In the genomic region with DNA sequence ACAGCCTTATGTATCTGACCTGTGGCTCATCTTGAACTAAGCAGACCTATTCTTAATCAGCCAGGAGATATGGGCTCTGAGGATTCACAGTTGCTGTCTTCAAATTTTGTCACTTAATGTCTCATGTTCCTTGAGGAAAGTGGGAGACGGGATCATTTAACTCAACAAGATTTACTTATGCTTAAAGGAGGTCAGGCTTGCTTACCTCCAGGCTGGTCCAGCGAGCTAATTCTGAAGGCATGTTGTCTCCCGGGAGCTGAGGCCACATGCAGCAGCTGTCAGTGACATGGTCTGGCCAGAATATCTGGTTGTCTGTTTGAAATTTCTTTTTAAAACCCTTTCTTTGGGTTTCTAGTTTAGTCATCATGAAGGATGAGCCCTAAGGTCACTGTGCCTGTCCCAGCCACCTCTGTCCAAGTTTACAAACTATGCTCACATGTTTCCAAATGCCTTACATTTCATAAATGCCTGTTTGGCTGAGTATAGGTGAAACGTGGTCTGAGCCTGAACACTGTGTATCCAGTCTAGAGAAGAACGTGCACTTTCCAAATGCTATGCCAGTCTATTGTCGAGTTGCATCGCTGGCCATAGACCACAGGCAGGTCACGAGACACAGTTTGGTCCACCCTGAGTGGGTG, we compare ENCODE assay signal across 20 cellular contexts. TPM values are rescaled to one million over a fixed set of nuclear protein-coding genes. Genes with fewer than 3 reads are reported as not detected.
DNase-seq lines count a peak whose midpoint lies in the region; ATAC-seq and TF ChIP-seq lines count a peak whose summit lies in the region.
"Had no signal": no experiment of that assay in that cellular context is flagged by ENCODE, and none has a peak within 500 bp of the region (broad histone marks: within the 10 kb centered on the region; RNA-seq: fewer than 3 reads in every experiment).

No MANE protein-coding gene starts in this region.

- H3K4me3 ChIP-seq in BJ (ENCODE audit: low read depth, low read length) = no peak overlapping the region
- H3K4me3 ChIP-seq in neural progenitor cell = no peak overlapping the region
- H3K4me3 ChIP-seq: GM23338, left lung, prostate gland, vagina had no signal

- no peak overlapping the region for H2AFZ ChIP-seq in neural progenitor cell (replicated peaks)
- H2AFZ ChIP-seq: GM23338 had no signal

- no peaks in the 10 kb centered on the region for H3F3A ChIP-seq in neural progenitor cell (ENCODE audit: low read depth)

- TF ChIP-seq CTCF in BJ (IDR thresholded peaks at IDR 0.05; ENCODE audit: insufficient read depth, low read depth, low read length) (no peak), nephron progenitor cell (IDR thresholded peaks at IDR 0.05) (no peak), neural progenitor cell (IDR thresholded peaks at IDR 0.05) (no peak)

- ATAC-seq in SK-N-SH treated with all-trans-retinoic acid at 6 μM for 48 hours (peak; percentile 41), GM21619 (IDR thresholded peaks at IDR 0.05; ENCODE audit: unreplicated experiment) (no peak)
- ATAC-seq: activated CD8-positive, alpha-beta memory T cell treated with anti-CD3 and anti-CD28 coated beads, Interleukin-2, amount 10 ng/mL, durations not matched to agents 7 days and 5 days; GM23338 had no signal

- H3K27me3 Mint-ChIP-seq in nephron progenitor cell (ENCODE audit: low read depth, poor library complexity) (peaks cover 5% of the 10 kb centered on the region), neural progenitor cell (ENCODE audit: insufficient read depth, low read depth) (peaks cover 5% of the 10 kb centered on the region)
- H3K27me3 Mint-ChIP-seq: activated CD8-positive, alpha-beta memory T cell treated with anti-CD3 and anti-CD28 coated beads, Interleukin-2, amount 10 ng/mL, durations not matched to agents 7 days and 5 days; stimulated activated naive CD8-positive, alpha-beta T cell treated with anti-CD3 and anti-CD28 coated beads, Interleukin-15, Interleukin-2, amounts not matched to agents 100 ng/mL and 50 ng/mL, for 24 hours had no signal

- H3K4me1 Mint-ChIP-seq in nephron progenitor cell (peaks cover 32% of the 10 kb centered on the region), neural progenitor cell (peaks cover 5% of the 10 kb centered on the region)
- H3K4me1 Mint-ChIP-seq: activated CD8-positive, alpha-beta memory T cell treated with anti-CD3 and anti-CD28 coated beads, Interleukin-2, amount 10 ng/mL, durations not matched to agents 7 days and 5 days had no signal

- CTCF ChIA-PET in BJ (lab: Yijun Ruan, JAX) = no interaction called here

- peak overlapping the region; percentile 14 for H3K27ac Mint-ChIP-seq in nephron progenitor cell
- H3K27ac Mint-ChIP-seq in neural progenitor cell = no peak overlapping the region
- H3K27ac Mint-ChIP-seq: activated CD8-positive, alpha-beta memory T cell treated with anti-CD3 and anti-CD28 coated beads, Interleukin-2, amount 10 ng/mL, durations not matched to agents 7 days and 5 days; GM23338; stimulated activated naive CD8-positive, alpha-beta T cell treated with anti-CD3 and anti-CD28 coated beads, Interleukin-15, Interleukin-2, amounts not matched to agents 100 ng/mL and 50 ng/mL, for 24 hours had no signal

- H3K27ac ChIP-seq in neural progenitor cell = no peak overlapping the region
- H3K27ac ChIP-seq: left lung, prostate gland, vagina had no signal

- H3K9me3 Mint-ChIP-seq in nephron progenitor cell (no peaks in the 10 kb centered on the region), neural progenitor cell (no peaks in the 10 kb centered on the region)
- H3K9me3 Mint-ChIP-seq: GM23338 had no signal

- H3K4me2 ChIP-seq in neural progenitor cell = no peak overlapping the region
- H3K4me2 ChIP-seq: GM23338 had no signal

- peaks cover 5% of the 10 kb centered on the region for H3K4me1 ChIP-seq in neural progenitor cell
- H3K4me1 ChIP-seq: left lung, prostate gland had no signal

- H3K27me3 ChIP-seq in BJ (ENCODE audit: control insufficient read depth, insufficient read depth, low read length) = no peaks in the 10 kb centered on the region
- no peaks in the 10 kb centered on the region for H3K27me3 ChIP-seq in neural progenitor cell
- H3K27me3 ChIP-seq: left lung, vagina had no signal

- H3K36me3 Mint-ChIP-seq in nephron progenitor cell (ENCODE audit: low read depth) (no peaks in the 10 kb centered on the region), neural progenitor cell (no peaks in the 10 kb centered on the region)
- H3K36me3 Mint-ChIP-seq: activated CD8-positive, alpha-beta memory T cell treated with anti-CD3 and anti-CD28 coated beads, Interleukin-2, amount 10 ng/mL, durations not matched to agents 7 days and 5 days had no signal

- POLR2A ChIA-PET in BJ (lab: Charles Lee) = interaction anchor here (0.7 kb wide), 1 partner anchor 36 kb away, joined by 3 read pairs; no protein-coding TSS in a partner anchor

- H4K20me1 ChIP-seq in neural progenitor cell (ENCODE audit: low read depth) = no peaks in the 10 kb centered on the region

- no peaks in the 10 kb centered on the region for H3K9me3 ChIP-seq in neural progenitor cell (ENCODE audit: low read depth)
- H3K9me3 ChIP-seq: left lung, prostate gland, vagina had no signal

- H3K79me2 ChIP-seq in neural progenitor cell (ENCODE audit: low read depth) = no peaks in the 10 kb centered on the region

- H3K36me3 ChIP-seq in BJ (ENCODE audit: control insufficient read depth, insufficient read depth, low read length) (no peaks in the 10 kb centered on the region), neural progenitor cell (no peaks in the 10 kb centered on the region)
- H3K36me3 ChIP-seq: left lung, prostate gland, vagina had no signal

- H3K4me3 Mint-ChIP-seq in nephron progenitor cell = no peak overlapping the region
- H3K4me3 Mint-ChIP-seq in neural progenitor cell = no peak overlapping the region
- H3K4me3 Mint-ChIP-seq: activated CD8-positive, alpha-beta memory T cell treated with anti-CD3 and anti-CD28 coated beads, Interleukin-2, amount 10 ng/mL, durations not matched to agents 7 days and 5 days; GM23338; stimulated activated naive CD8-positive, alpha-beta T cell treated with anti-CD3 and anti-CD28 coated beads, Interleukin-15, Interleukin-2, amounts not matched to agents 100 ng/mL and 50 ng/mL, for 24 hours had no signal

- no peak overlapping the region for H3K9ac ChIP-seq in neural progenitor cell

- DNase-seq in BJ (ENCODE audit: low read depth) (peak; percentile 61), glomerular visceral epithelial cell (ENCODE audit: extremely low spot score) (peak; percentile 42), nephron progenitor cell (no peak), neural progenitor cell (ENCODE audit: low spot score) (no peak), KG1 (lab: John Stamatoyannopoulos, UW) (no peak), superior temporal gyrus (ENCODE audit: extremely low spot score) (no peak)
- DNase-seq: activated CD8-positive, alpha-beta memory T cell treated with anti-CD3 and anti-CD28 coated beads, Interleukin-2, amount 10 ng/mL, durations not matched to agents 7 days and 5 days; activated effector memory CD4-positive, alpha-beta T cell treated with anti-CD3 and anti-CD28 coated beads, Interleukin-2, amount 50 U/mL, for 16 hours; left lung; NCI-H1436; NCI-H2171 treated with DMSO at 0.1 percent for 48 hours; stimulated activated CD4-positive, alpha-beta T cell treated with anti-CD3 and anti-CD28 coated beads, Interleukin-15, amount 100 ng/mL, for 24 hours; T-helper 2 cell had no signal

TF ChIP-seq in SK-N-SH treated with all-trans-retinoic acid at 6 μM for 48 hours, 23 proteins besides CTCF, POLR2A, EP300 and RAD21 (continues in another document):
- no peak for TF ChIP-seq CSDC2 (CRISPR knock-in tag; IDR thresholded peaks at IDR 0.05)
- TF ChIP-seq, protein P1, sequence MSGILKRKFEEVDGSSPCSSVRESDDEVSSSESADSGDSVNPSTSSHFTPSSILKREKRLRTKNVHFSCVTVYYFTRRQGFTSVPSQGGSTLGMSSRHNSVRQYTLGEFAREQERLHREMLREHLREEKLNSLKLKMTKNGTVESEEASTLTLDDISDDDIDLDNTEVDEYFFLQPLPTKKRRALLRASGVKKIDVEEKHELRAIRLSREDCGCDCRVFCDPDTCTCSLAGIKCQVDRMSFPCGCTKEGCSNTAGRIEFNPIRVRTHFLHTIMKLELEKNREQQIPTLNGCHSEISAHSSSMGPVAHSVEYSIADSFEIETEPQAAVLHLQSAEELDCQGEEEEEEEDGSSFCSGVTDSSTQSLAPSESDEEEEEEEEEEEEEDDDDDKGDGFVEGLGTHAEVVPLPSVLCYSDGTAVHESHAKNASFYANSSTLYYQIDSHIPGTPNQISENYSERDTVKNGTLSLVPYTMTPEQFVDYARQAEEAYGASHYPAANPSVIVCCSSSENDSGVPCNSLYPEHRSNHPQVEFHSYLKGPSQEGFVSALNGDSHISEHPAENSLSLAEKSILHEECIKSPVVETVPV (CRISPR knock-in tag; IDR thresholded peaks at IDR 0.05) = no peak
- TF ChIP-seq ZNF8 (CRISPR knock-in tag; IDR thresholded peaks at IDR 0.05) = no peak
- no peak for TF ChIP-seq ARNTL (CRISPR knock-in tag; IDR thresholded peaks at IDR 0.05; ENCODE audit: borderline replicate concordance, low read depth)
- TF ChIP-seq PPARA (CRISPR knock-in tag; IDR thresholded peaks at IDR 0.05; ENCODE audit: borderline replicate concordance) = no peak
- no peak for TF ChIP-seq BACH2 (CRISPR knock-in tag; IDR thresholded peaks at IDR 0.05; ENCODE audit: borderline replicate concordance)
- TF ChIP-seq, protein P2, sequence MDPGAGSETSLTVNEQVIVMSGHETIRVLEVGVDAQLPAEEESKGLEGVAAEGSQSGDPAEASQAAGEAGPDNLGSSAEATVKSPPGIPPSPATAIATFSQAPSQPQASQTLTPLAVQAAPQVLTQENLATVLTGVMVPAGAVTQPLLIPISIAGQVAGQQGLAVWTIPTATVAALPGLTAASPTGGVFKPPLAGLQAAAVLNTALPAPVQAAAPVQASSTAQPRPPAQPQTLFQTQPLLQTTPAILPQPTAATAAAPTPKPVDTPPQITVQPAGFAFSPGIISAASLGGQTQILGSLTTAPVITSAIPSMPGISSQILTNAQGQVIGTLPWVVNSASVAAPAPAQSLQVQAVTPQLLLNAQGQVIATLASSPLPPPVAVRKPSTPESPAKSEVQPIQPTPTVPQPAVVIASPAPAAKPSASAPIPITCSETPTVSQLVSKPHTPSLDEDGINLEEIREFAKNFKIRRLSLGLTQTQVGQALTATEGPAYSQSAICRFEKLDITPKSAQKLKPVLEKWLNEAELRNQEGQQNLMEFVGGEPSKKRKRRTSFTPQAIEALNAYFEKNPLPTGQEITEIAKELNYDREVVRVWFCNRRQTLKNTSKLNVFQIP (CRISPR knock-in tag; IDR thresholded peaks at IDR 0.05; ENCODE audit: borderline replicate concordance, low read depth) = no peak

RNA-seq across cellular contexts. Expression of a gene that starts 26.8 kb away (rescaled TPM):
- not detected in 2 replicates for polyA plus RNA-seq in BJ (2011; rRNA removed)
- not detected in 2 replicates for polyA minus RNA-seq in BJ (2011; rRNA and poly(A)+ RNA removed)
- not detected in 2 replicates for total RNA-seq in neural progenitor cell (ENCODE audit: low replicate concordance)
- total RNA-seq: activated CD8-positive, alpha-beta memory T cell treated with anti-CD3 and anti-CD28 coated beads, Interleukin-2, amount 10 ng/mL, durations not matched to agents 7 days and 5 days; GM23338; left lung; vagina had no signal
- polyA plus RNA-seq: esophagus had no signal

Comparison
In these comparisons a context has a peak if more than half of its experiments do, and no peak if none do; other contexts are left out.
1. DNase-seq: peak in BJ (single experiment) and glomerular visceral epithelial cell (single experiment); none in nephron progenitor cell (single experiment), neural progenitor cell (single experiment), KG1 (single experiment) and superior temporal gyrus (single experiment).